In genomic region chr3:127158614-127159221, GRCh38 we compare ENCODE assay signal across 11 cellular contexts. TPM values are rescaled to one million over a fixed set of nuclear protein-coding genes. Genes with fewer than 3 reads are reported as not detected.
DNase-seq lines count a peak whose midpoint lies in the region; ATAC-seq and TF ChIP-seq lines count a peak whose summit lies in the region.
"Had no signal": no experiment of that assay in that cellular context is flagged by ENCODE, and none has a peak within 500 bp of the region (broad histone marks: within the 10 kb centered on the region; RNA-seq: fewer than 3 reads in every experiment).

No MANE protein-coding gene starts in this region.

- WGBS in ectodermal cell, 2 experiments: 24 to 29% methylated on average over 10 of the region's 10 CpGs

- H3K4me3 Mint-ChIP-seq in activated CD4-positive, alpha-beta memory T cell treated with anti-CD3 and anti-CD28 coated beads, Interleukin-2, amount 10 ng/mL, durations not matched to agents 7 days and 5 days: no peak overlapping the region
- H3K4me3 Mint-ChIP-seq: dendritic cell treated with granulocyte-macrophage colony-stimulating factor and Interleukin-4, amounts not matched to agents 40 ng/mL and 50 ng/mL, for 4 days; mesothelial cell of epicardium had no signal

- H3F3A ChIP-seq in neural cell (ENCODE audit: insufficient read depth, low read length, poor library complexity, severe bottlenecking): no peaks in the 10 kb centered on the region

- H3K36me3 Mint-ChIP-seq in activated CD4-positive, alpha-beta memory T cell treated with anti-CD3 and anti-CD28 coated beads, Interleukin-2, amount 10 ng/mL, durations not matched to agents 7 days and 5 days (ENCODE audit: low read depth): no peaks in the 10 kb centered on the region
- H3K36me3 Mint-ChIP-seq: mesothelial cell of epicardium had no signal

- CTCF ChIA-PET in HEK293T (lab: Yijun Ruan, JAX): no interaction called here
- CTCF ChIA-PET in A673 (lab: Charles Lee): no interaction called here
- CTCF ChIA-PET in activated CD4-positive, alpha-beta memory T cell treated with anti-CD3 and anti-CD28 coated beads, Interleukin-2, amount 10 ng/mL, durations not matched to agents 7 days and 5 days (lab: Charles Lee): no interaction called here

- TF ChIP-seq POLR2A in uterus (IDR thresholded peaks at IDR 0.05): no peak

- H3K27me3 ChIP-seq in ectodermal cell (ENCODE audit: control insufficient read depth, insufficient read depth, low read length, poor library complexity, severe bottlenecking): no peaks in the 10 kb centered on the region
- no peaks in the 10 kb centered on the region for H3K27me3 ChIP-seq in neural cell (ENCODE audit: insufficient read depth, low read depth, low read length)
- no peaks in the 10 kb centered on the region for H3K27me3 ChIP-seq in A673 (replicated peaks; ENCODE audit: insufficient read depth, low read depth, low read length, poor library complexity)
- H3K27me3 ChIP-seq in uterus: no peaks in the 10 kb centered on the region

- no peak overlapping the region for H3K27ac Mint-ChIP-seq in activated CD4-positive, alpha-beta memory T cell treated with anti-CD3 and anti-CD28 coated beads, Interleukin-2, amount 10 ng/mL, durations not matched to agents 7 days and 5 days
- H3K27ac Mint-ChIP-seq: dendritic cell treated with granulocyte-macrophage colony-stimulating factor and Interleukin-4, amounts not matched to agents 40 ng/mL and 50 ng/mL, for 4 days; mesothelial cell of epicardium had no signal

- H3K27ac ChIP-seq in ectodermal cell (ENCODE audit: insufficient read depth, low read depth, low read length, poor library complexity, severe bottlenecking) (peak overlapping the region; percentile 30), neural cell (ENCODE audit: low read length) (peak overlapping the region; percentile 83), A673 (ENCODE audit: low read depth, low read length, poor library complexity, severe bottlenecking) (no peak overlapping the region), uterus (no peak overlapping the region)

- H3K79me2 ChIP-seq in neural cell (replicated peaks; ENCODE audit: insufficient read depth, low read length): no peaks in the 10 kb centered on the region

- no peak overlapping the region for H3K4me3 ChIP-seq in ectodermal cell (ENCODE audit: insufficient read depth, low read depth, low read length)
- peak overlapping the region; percentile 31 for H3K4me3 ChIP-seq in neural cell (ENCODE audit: low read length)
- H3K4me3 ChIP-seq in A673 (ENCODE audit: low read depth, low read length, poor library complexity, severe bottlenecking): no peak overlapping the region
- H3K4me3 ChIP-seq in uterus: no peak overlapping the region

- TF ChIP-seq EP300 in neural cell (conservative IDR thresholded peaks at IDR 0.05; ENCODE audit: poor library complexity, severe bottlenecking): no peak

- no peaks in the 10 kb centered on the region for H3K9me2 ChIP-seq in neural cell (ENCODE audit: insufficient read depth, low read length)

- no peak for TF ChIP-seq CTCF in neural cell (IDR thresholded peaks at IDR 0.05; ENCODE audit: poor library complexity, severe bottlenecking)
- no peak for TF ChIP-seq CTCF in A673 (conservative IDR thresholded peaks at IDR 0.05; ENCODE audit: low read depth, low read length)
- no peak for TF ChIP-seq CTCF in uterus (IDR thresholded peaks at IDR 0.05)

- H3K4me1 Mint-ChIP-seq in activated CD4-positive, alpha-beta memory T cell treated with anti-CD3 and anti-CD28 coated beads, Interleukin-2, amount 10 ng/mL, durations not matched to agents 7 days and 5 days: no peaks in the 10 kb centered on the region
- H3K4me1 Mint-ChIP-seq: mesothelial cell of epicardium had no signal

- ATAC-seq in HG03439 (IDR thresholded peaks at IDR 0.05; ENCODE audit: unreplicated experiment): no peak

- no peaks in the 10 kb centered on the region for H3K9me3 Mint-ChIP-seq in activated CD4-positive, alpha-beta memory T cell treated with anti-CD3 and anti-CD28 coated beads, Interleukin-2, amount 10 ng/mL, durations not matched to agents 7 days and 5 days
- H3K9me3 Mint-ChIP-seq: dendritic cell treated with granulocyte-macrophage colony-stimulating factor and Interleukin-4, amounts not matched to agents 40 ng/mL and 50 ng/mL, for 4 days; mesothelial cell of epicardium had no signal

- H3K36me3 ChIP-seq in ectodermal cell (ENCODE audit: control insufficient read depth, insufficient read depth, low read length): no peaks in the 10 kb centered on the region
- H3K36me3 ChIP-seq in neural cell (ENCODE audit: insufficient read depth, low read length): no peaks in the 10 kb centered on the region
- H3K36me3 ChIP-seq in A673 (ENCODE audit: insufficient read depth, low read length, poor library complexity, severe bottlenecking): no peaks in the 10 kb centered on the region
- H3K36me3 ChIP-seq in uterus: no peaks in the 10 kb centered on the region

- peak overlapping the region; percentile 53 for H2AFZ ChIP-seq in neural cell (ENCODE audit: low read depth, low read length)

- H3K4me1 ChIP-seq in ectodermal cell (ENCODE audit: control insufficient read depth, insufficient read depth, low read length) (peaks cover 34% of the 10 kb centered on the region), A673 (ENCODE audit: insufficient read depth, low read length, poor library complexity, severe bottlenecking) (no peaks in the 10 kb centered on the region), uterus (no peaks in the 10 kb centered on the region)

- peak overlapping the region; percentile 63 for H3K9ac ChIP-seq in neural cell (ENCODE audit: low read length)

- BruUV-seq in A673 (replicated peaks; lab: Mats Ljungman, UMichigan): no TSS peak

- peak; percentile 32 for DNase-seq in HEK293T (ENCODE audit: extremely low spot score)
- peak; percentile 81 for DNase-seq in NCI-H69 (lab: John Stamatoyannopoulos, UW)
- no peak for DNase-seq in A673 (ENCODE audit: low spot score)
- DNase-seq in activated CD4-positive, alpha-beta memory T cell treated with anti-CD3 and anti-CD28 coated beads, Interleukin-2, amount 10 ng/mL, durations not matched to agents 7 days and 5 days: no peak
- DNase-seq in uterus: no peak

- TF ChIP-seq RAD21 in neural cell (conservative IDR thresholded peaks at IDR 0.05): no peak

- H3K4me2 ChIP-seq in neural cell (ENCODE audit: low read length): no peak overlapping the region

- POLR2A ChIA-PET in HEK293T (lab: Yijun Ruan, JAX) (no interaction called here), A673 (lab: Charles Lee; ENCODE audit: low non-redundant PET) (interaction anchor here (0.7 kb wide), 1 partner anchor 12 kb away, joined by 3 read pairs; no protein-coding TSS in a partner anchor)
- POLR2A ChIA-PET in activated CD4-positive, alpha-beta memory T cell treated with anti-CD3 and anti-CD28 coated beads, Interleukin-2, amount 10 ng/mL, durations not matched to agents 7 days and 5 days (lab: Charles Lee): no interaction called here

- H3K9me3 ChIP-seq in ectodermal cell (ENCODE audit: control insufficient read depth, low read length): no peaks in the 10 kb centered on the region
- no peaks in the 10 kb centered on the region for H3K9me3 ChIP-seq in neural cell (ENCODE audit: low read length)
- no peaks in the 10 kb centered on the region for H3K9me3 ChIP-seq in A673 (ENCODE audit: low read depth, low read length, poor library complexity, severe bottlenecking)
- no peaks in the 10 kb centered on the region for H3K9me3 ChIP-seq in uterus

- no peaks in the 10 kb centered on the region for H3K27me3 Mint-ChIP-seq in activated CD4-positive, alpha-beta memory T cell treated with anti-CD3 and anti-CD28 coated beads, Interleukin-2, amount 10 ng/mL, durations not matched to agents 7 days and 5 days

- intact Hi-C loops in A673 (cut with micrococcal nuclease; ENCODE audit: unreplicated experiment): no loop called here
- intact Hi-C loops in uterus (cut with DNase I; ENCODE audit: low total_unique reads): no loop called here

- H4K20me1 ChIP-seq in neural cell (ENCODE audit: insufficient read depth): no peaks in the 10 kb centered on the region

TF ChIP-seq in HEK293T, 16 proteins besides CTCF, POLR2A, EP300 and RAD21 (continues in another document):
- no peak for TF ChIP-seq PKNOX1 (IDR thresholded peaks at IDR 0.05)
- no peak for TF ChIP-seq HDGF (IDR thresholded peaks at IDR 0.05; ENCODE audit: borderline replicate concordance)
- TF ChIP-seq CTBP1 (IDR thresholded peaks at IDR 0.05; ENCODE audit: borderline replicate concordance): no peak
- TF ChIP-seq NFRKB (IDR thresholded peaks at IDR 0.05): no peak
- no peak for TF ChIP-seq BHLHE40 (IDR thresholded peaks at IDR 0.05; ENCODE audit: borderline replicate concordance)
- TF ChIP-seq ARNT (IDR thresholded peaks at IDR 0.05): no peak

TF ChIP-seq in neural cell, 6 proteins besides CTCF, POLR2A, EP300 and RAD21 (continues in another document):
- peak; percentile 42 for TF ChIP-seq REST (IDR thresholded peaks at IDR 0.05; ENCODE audit: borderline replicate concordance)

RNA-seq across cellular contexts. Expression of gene PRR23E, which starts 34.2 kb away (rescaled TPM):
- not detected for polyA plus RNA-seq in ectodermal cell (2013, experiment 1 of 4)
- polyA plus RNA-seq in ectodermal cell (2013, experiment 2 of 4): not detected
- not detected for polyA plus RNA-seq in ectodermal cell (2013, experiment 3 of 4)
- polyA plus RNA-seq in ectodermal cell (2013, experiment 4 of 4): not detected
- not detected in 2 replicates for polyA plus RNA-seq in neural cell
- not detected in 2 replicates for polyA minus RNA-seq in neural cell
- total RNA-seq in A673 (2021): not detected in 2 replicates
- not detected for total RNA-seq in activated CD4-positive, alpha-beta memory T cell treated with anti-CD3 and anti-CD28 coated beads, Interleukin-2, amount 10 ng/mL, durations not matched to agents 7 days and 5 days
- total RNA-seq in uterus: not detected
- total RNA-seq: mesothelial cell of epicardium, NCI-H460 had no signal

Comparison
In these comparisons a context has a peak if more than half of its experiments do, and no peak if none do; other contexts are left out.
1. DNase-seq: peak in HEK293T (single experiment) and NCI-H69 (single experiment); none in A673 (single experiment), activated CD4-positive, alpha-beta memory T cell treated with anti-CD3 and anti-CD28 coated beads, Interleukin-2, amount 10 ng/mL, durations not matched to agents 7 days and 5 days (single experiment) and uterus (0 of 2).
2. H3K27ac ChIP-seq: peak in ectodermal cell (single experiment) and neural cell (single experiment); none in A673 (single experiment) and uterus (0 of 2).